1 cellular context compared by ENCODE assay signal in the genomic region with DNA sequence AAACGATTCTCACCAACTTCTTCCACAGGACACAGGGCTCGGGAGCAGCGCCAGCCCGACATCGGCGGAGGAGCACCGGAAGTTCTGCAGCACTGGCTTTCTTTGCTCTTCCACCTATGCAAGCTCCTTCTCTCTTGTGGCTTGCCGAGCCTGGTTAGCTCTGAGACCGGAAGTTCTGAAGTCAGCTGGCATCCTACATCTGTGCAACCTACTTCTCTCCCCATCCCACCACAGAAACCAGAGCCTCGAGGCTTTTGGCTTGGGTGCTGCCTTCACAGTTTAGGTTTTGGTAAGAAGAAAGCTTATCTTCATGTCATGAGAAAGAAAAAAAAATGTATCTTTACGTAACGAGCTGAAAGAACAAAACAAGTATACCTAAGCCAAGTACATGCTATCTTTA.
TF ChIP-seq lines count a peak whose summit lies in the region.

No MANE protein-coding gene starts in this region.

TF ChIP-seq in SK-N-SH, 30 proteins besides CTCF, POLR2A, EP300 and RAD21 (continued from another document):
- TF ChIP-seq, protein P1, sequence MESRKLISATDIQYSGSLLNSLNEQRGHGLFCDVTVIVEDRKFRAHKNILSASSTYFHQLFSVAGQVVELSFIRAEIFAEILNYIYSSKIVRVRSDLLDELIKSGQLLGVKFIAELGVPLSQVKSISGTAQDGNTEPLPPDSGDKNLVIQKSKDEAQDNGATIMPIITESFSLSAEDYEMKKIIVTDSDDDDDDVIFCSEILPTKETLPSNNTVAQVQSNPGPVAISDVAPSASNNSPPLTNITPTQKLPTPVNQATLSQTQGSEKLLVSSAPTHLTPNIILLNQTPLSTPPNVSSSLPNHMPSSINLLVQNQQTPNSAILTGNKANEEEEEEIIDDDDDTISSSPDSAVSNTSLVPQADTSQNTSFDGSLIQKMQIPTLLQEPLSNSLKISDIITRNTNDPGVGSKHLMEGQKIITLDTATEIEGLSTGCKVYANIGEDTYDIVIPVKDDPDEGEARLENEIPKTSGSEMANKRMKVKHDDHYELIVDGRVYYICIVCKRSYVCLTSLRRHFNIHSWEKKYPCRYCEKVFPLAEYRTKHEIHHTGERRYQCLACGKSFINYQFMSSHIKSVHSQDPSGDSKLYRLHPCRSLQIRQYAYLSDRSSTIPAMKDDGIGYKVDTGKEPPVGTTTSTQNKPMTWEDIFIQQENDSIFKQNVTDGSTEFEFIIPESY (IDR thresholded peaks at IDR 0.05; ENCODE audit: borderline replicate concordance, low read depth), result no peak
- TF ChIP-seq, protein P2, sequence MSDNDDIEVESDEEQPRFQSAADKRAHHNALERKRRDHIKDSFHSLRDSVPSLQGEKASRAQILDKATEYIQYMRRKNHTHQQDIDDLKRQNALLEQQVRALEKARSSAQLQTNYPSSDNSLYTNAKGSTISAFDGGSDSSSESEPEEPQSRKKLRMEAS (IDR thresholded peaks at IDR 0.05; ENCODE audit: low read depth), result no peak
- TF ChIP-seq SMC3 (IDR thresholded peaks at IDR 0.05; ENCODE audit: low read depth, low read length), result no peak
